In the genomic region with DNA sequence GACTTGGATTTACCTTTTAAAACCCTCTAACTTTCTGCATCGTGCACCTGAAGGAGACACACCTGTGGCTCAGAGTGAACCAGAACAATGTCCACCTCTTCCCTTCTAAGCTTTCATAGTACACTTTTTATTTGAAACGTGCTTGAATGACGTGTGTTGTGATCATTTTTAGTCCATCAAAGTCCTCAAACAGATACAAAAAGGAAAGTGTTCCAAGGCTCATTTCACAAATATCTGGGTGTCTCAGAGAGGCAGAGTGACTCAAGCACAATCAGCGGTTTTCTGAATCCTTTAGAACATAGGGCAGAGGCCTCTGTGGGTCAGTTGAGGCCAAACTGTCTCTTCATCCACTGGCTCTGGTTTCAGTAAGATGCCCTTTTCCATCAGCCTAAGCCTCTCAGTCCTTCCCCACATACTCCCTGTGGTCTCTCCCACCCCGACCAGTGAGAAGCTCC, we compare ENCODE assay signal across 9 cellular contexts. TPM values are rescaled to one million over a fixed set of nuclear protein-coding genes. Genes with fewer than 3 reads are reported as not detected.
DNase-seq lines count a peak whose midpoint lies in the region; ATAC-seq, FAIRE-seq and TF ChIP-seq lines count a peak whose summit lies in the region.
"Had no signal": no experiment of that assay in that cellular context is flagged by ENCODE, and none has a peak within 500 bp of the region (broad histone marks: within the 10 kb centered on the region; RNA-seq: fewer than 3 reads in every experiment).

No MANE protein-coding gene starts in this region.

- no peak for TF ChIP-seq POLR2A in vagina (IDR thresholded peaks at IDR 0.05)

- DNase-seq in right cardiac atrium (no peak), Right ventricle myocardium inferior (ENCODE audit: missing footprints) (no peak), bronchial epithelial cell (ENCODE audit: low read depth) (peak; percentile 72), vagina (ENCODE audit: extremely low spot score in 2 of 2) (no peak), T-helper 2 cell (no peak)
- DNase-seq: NCI-H1694 had no signal

- H3K4me3 ChIP-seq in right cardiac atrium (ENCODE audit: low read length) (no peak overlapping the region), bronchial epithelial cell (ENCODE audit: low read depth, low read length) (no peak overlapping the region), mucosa of rectum (ENCODE audit: low read length in 2 of 2) (peak overlapping the region in 1 of 2 donors; percentile 23), vagina (no peak overlapping the region)

- peaks cover 24% of the 10 kb centered on the region for H3K4me1 ChIP-seq in right cardiac atrium (ENCODE audit: control insufficient read depth, insufficient read depth, low read length)
- peaks cover 52 to 75% of the 10 kb centered on the region in 2 donors for H3K4me1 ChIP-seq in mucosa of rectum (ENCODE audit: control insufficient read depth in 2 of 2, insufficient read depth in 2 of 2, low read length in 2 of 2)
- H3K4me1 ChIP-seq in vagina: peaks cover 91% of the 10 kb centered on the region

- TF ChIP-seq CTCF in bronchial epithelial cell (IDR thresholded peaks at IDR 0.05; ENCODE audit: insufficient read depth, low read length, severe bottlenecking) (no peak), vagina (IDR thresholded peaks at IDR 0.05) (no peak)

- ATAC-seq in right cardiac atrium (no peak), Right ventricle myocardium inferior (no peak), HG03457 (IDR thresholded peaks at IDR 0.05; ENCODE audit: unreplicated experiment) (no peak), GM19397 (IDR thresholded peaks at IDR 0.05; ENCODE audit: unreplicated experiment) (no peak)

- no peaks in the 10 kb centered on the region for H3K9me3 ChIP-seq in right cardiac atrium (ENCODE audit: control insufficient read depth, low read length)
- H3K9me3 ChIP-seq in mucosa of rectum (ENCODE audit: control insufficient read depth in 2 of 2, low read length in 2 of 2): no peaks in the 10 kb centered on the region
- no peaks in the 10 kb centered on the region for H3K9me3 ChIP-seq in vagina

- H3K27ac ChIP-seq in right cardiac atrium (ENCODE audit: low read length): peak overlapping the region; percentile 58
- H3K27ac ChIP-seq in mucosa of rectum (ENCODE audit: low read depth in 2 of 2, low read length in 2 of 2): peak overlapping the region; percentile 90 to 92
- peak overlapping the region; percentile 78 for H3K27ac ChIP-seq in vagina

- no peaks in the 10 kb centered on the region for H3K27me3 ChIP-seq in right cardiac atrium (ENCODE audit: control insufficient read depth, insufficient read depth)
- no peaks in the 10 kb centered on the region for H3K27me3 ChIP-seq in bronchial epithelial cell (ENCODE audit: control insufficient read depth, insufficient read depth, low read length)
- H3K27me3 ChIP-seq in mucosa of rectum (ENCODE audit: control insufficient read depth in 2 of 2, insufficient read depth in 2 of 2, low read length in 2 of 2): no peaks in the 10 kb centered on the region
- H3K27me3 ChIP-seq in vagina: no peaks in the 10 kb centered on the region

- H3K36me3 ChIP-seq in bronchial epithelial cell (ENCODE audit: control insufficient read depth, insufficient read depth, low read length) (no peaks in the 10 kb centered on the region), mucosa of rectum (ENCODE audit: control insufficient read depth in 2 of 2, insufficient read depth in 2 of 2, low read length in 2 of 2) (no peaks in the 10 kb centered on the region), vagina (no peaks in the 10 kb centered on the region)

- no peak for FAIRE-seq in bronchial epithelial cell (lab: Jason Lieb, UNC)

- 44% methylated on average over 5 of the region's 5 CpGs for WGBS in right cardiac atrium

- intact Hi-C loops in right cardiac atrium (cut with DNase I) (loop anchor here (5.0 to 10.0 kb wide), 9 partner anchors 87 to 472 kb away; no protein-coding TSS in a partner anchor), Right ventricle myocardium inferior (cut with DNase I) (loop anchor here (5.0 kb wide), 1 partner anchor 542 kb away; no protein-coding TSS in a partner anchor), vagina (cut with DNase I) (no loop called here)

- peak overlapping the region; percentile 42 to 69 for H3K9ac ChIP-seq in mucosa of rectum (ENCODE audit: low read depth in 1 of 2, low read length in 2 of 2)

RNA-seq across cellular contexts. Expression of gene TOMM20, which starts 49.7 kb away (rescaled TPM):
- total RNA-seq in right cardiac atrium (100 to 1,000 TPM in 1 of 4 donors, 10 to 100 TPM in 3; 88.1 to 110 (median 96.4) TPM), Right ventricle myocardium inferior (81.9 TPM), bronchial epithelial cell (63.6 and 99.0 TPM in 2 replicates), vagina (71.9 TPM)
- polyA plus RNA-seq in right cardiac atrium: 66.3 TPM
